ENCODE assay signal across 1 cellular context in genomic region chr2:172995323-172996244, GRCh38.
A peak's percentile ranks its signal among the peaks of the same experiment; 100 is the strongest.
TF ChIP-seq lines count a peak whose summit lies in the region.

No MANE protein-coding gene starts in this region.

TF ChIP-seq in HepG2, 621 proteins besides CTCF, POLR2A, EP300 and RAD21 (continued from another document and continues in another):
- TF ChIP-seq HMGXB4 (CRISPR knock-in tag; IDR thresholded peaks at IDR 0.05; ENCODE audit: borderline replicate concordance in 1 of 2, low read depth in 1 of 2) (0 out of 4 replicates have a peak, but pooled peaks of 1 of the 2 experiments have one; percentile 25), NR3C1 (CRISPR knock-in tag; IDR thresholded peaks at IDR 0.05) (no peak), ZNF205 (CRISPR knock-in tag; IDR thresholded peaks at IDR 0.05) (no peak), ZSCAN22 (CRISPR knock-in tag; IDR thresholded peaks at IDR 0.05) (no peak), AHDC1 (CRISPR knock-in tag; IDR thresholded peaks at IDR 0.05; ENCODE audit: borderline replicate concordance) (no peak), ZNF3 (CRISPR knock-in tag; IDR thresholded peaks at IDR 0.05) (no peak), TRIM24 (CRISPR knock-in tag; IDR thresholded peaks at IDR 0.05) (no peak), ZNF589 (CRISPR knock-in tag; conservative IDR thresholded peaks at IDR 0.05) (no peak), FOXA3 (CRISPR knock-in tag; IDR thresholded peaks at IDR 0.05) (peak; percentile 42; the same call in 1 of the 2 replicates), ZNF33B (CRISPR knock-in tag; IDR thresholded peaks at IDR 0.05) (no peak), SNRNP70 (IDR thresholded peaks at IDR 0.05; ENCODE audit: low read depth, low read length) (no peak), THRA (CRISPR knock-in tag; IDR thresholded peaks at IDR 0.05; ENCODE audit: borderline replicate concordance) (peak; percentile 59; the same call in 1 of the 2 replicates), MXD3 (CRISPR knock-in tag; IDR thresholded peaks at IDR 0.05) (no peak), HOMEZ (CRISPR knock-in tag; IDR thresholded peaks at IDR 0.05; ENCODE audit: low read depth) (peak; percentile 46; the same call in 1 of the 2 replicates), TAF15 (IDR thresholded peaks at IDR 0.05; ENCODE audit: low read depth, low read length, poor library complexity, severe bottlenecking) (no peak), ZNF142 (CRISPR knock-in tag; IDR thresholded peaks at IDR 0.05) (no peak), TBL1XR1 (IDR thresholded peaks at IDR 0.05; ENCODE audit: borderline replicate concordance, low read length, partially characterized antibody) (no peak), ZNF121 (CRISPR knock-in tag; IDR thresholded peaks at IDR 0.05) (no peak), MTF1 (CRISPR knock-in tag; IDR thresholded peaks at IDR 0.05) (no peak), PRDM10 (CRISPR knock-in tag; IDR thresholded peaks at IDR 0.05; ENCODE audit: low read depth) (no peak), ATF3 (CRISPR knock-in tag; IDR thresholded peaks at IDR 0.05) (no peak), ZNF674 (CRISPR knock-in tag; IDR thresholded peaks at IDR 0.05; ENCODE audit: low read depth) (no peak), ZNF605 (CRISPR knock-in tag; IDR thresholded peaks at IDR 0.05) (no peak), ZBTB10 (CRISPR knock-in tag; IDR thresholded peaks at IDR 0.05; ENCODE audit: borderline replicate concordance) (no peak), ZSCAN12 (CRISPR knock-in tag; IDR thresholded peaks at IDR 0.05) (no peak), ADNP (CRISPR knock-in tag; IDR thresholded peaks at IDR 0.05) (no peak), CEBPG (CRISPR knock-in tag; IDR thresholded peaks at IDR 0.05) (peak; percentile 17; the same call in 1 of the 2 replicates), PHF5A (CRISPR knock-in tag; IDR thresholded peaks at IDR 0.05; ENCODE audit: low read depth, unreplicated experiment) (no peak), ZFX (CRISPR knock-in tag; IDR thresholded peaks at IDR 0.05; ENCODE audit: low read depth) (no peak), MAZ (IDR thresholded peaks at IDR 0.05; ENCODE audit: borderline replicate concordance, low read depth, low read length) (no peak), MAZ (CRISPR knock-in tag; IDR thresholded peaks at IDR 0.05; ENCODE audit: low read depth) (no peak)
